In genomic region chr12:113040722-113041168, GRCh38 we compare ENCODE assay signal across 11 cellular contexts. TPM values are rescaled to one million over a fixed set of nuclear protein-coding genes. Genes with fewer than 3 reads are reported as not detected.
DNase-seq lines count a peak whose midpoint lies in the region; ATAC-seq and TF ChIP-seq lines count a peak whose summit lies in the region.
"Had no signal": no experiment of that assay in that cellular context is flagged by ENCODE, and none has a peak within 500 bp of the region (broad histone marks: within the 10 kb centered on the region; RNA-seq: fewer than 3 reads in every experiment).

No MANE protein-coding gene starts in this region.

- peak overlapping the region; percentile 19 for H3K4me2 ChIP-seq in mammary epithelial cell (ENCODE audit: insufficient read depth, low read depth, low read length)
- H3K4me2 ChIP-seq: KMS-11 had no signal

- intact Hi-C loops in mammary epithelial cell (cut with micrococcal nuclease), result no loop called here
- intact Hi-C loops in uterus (cut with DNase I; ENCODE audit: low total_unique reads), result no loop called here

- H3K9ac ChIP-seq in mammary epithelial cell (ENCODE audit: insufficient read depth, low read length), result no peak overlapping the region
- H3K9ac ChIP-seq: KMS-11 had no signal

- WGBS in mammary epithelial cell (ENCODE audit: low coverage, missing lambda C conversion rate), result 33% methylated on average over 6 of the region's 6 CpGs

- H3K27ac ChIP-seq in mammary epithelial cell (ENCODE audit: insufficient read depth, low read depth, low read length) (peak overlapping the region; percentile 89), uterus (no peak overlapping the region)
- H3K27ac ChIP-seq: 22Rv1, KMS-11 had no signal

- in situ Hi-C loops in mammary epithelial cell (cut with MboI; ENCODE audit: low sequenced_read_pairs in 2 of 2), result loop anchor here in 1 of 2 donors (10.0 kb wide), 1 partner anchor 114 kb away; no protein-coding TSS in a partner anchor

- TF ChIP-seq CTCF in mammary epithelial cell (conservative IDR thresholded peaks at IDR 0.05 in 1 of 2, IDR thresholded peaks at IDR 0.05 in 1 of 2; ENCODE audit: extremely low read depth in 1 of 2, insufficient read depth in 1 of 2, low read depth in 1 of 2, low read length in 2 of 2), result no peak
- TF ChIP-seq CTCF in uterus (IDR thresholded peaks at IDR 0.05), result no peak
- no peak for TF ChIP-seq CTCF in BE2C (IDR thresholded peaks at IDR 0.05; ENCODE audit: low read depth, low read length)

- H3K4me1 ChIP-seq in mammary epithelial cell (ENCODE audit: insufficient read depth, low read length) (peaks cover 20% of the 10 kb centered on the region), uterus (no peaks in the 10 kb centered on the region), BE2C (no peaks in the 10 kb centered on the region; the same call in 1 of the 2 replicates)

- H4K20me1 ChIP-seq in mammary epithelial cell (ENCODE audit: insufficient read depth, low read length), result no peaks in the 10 kb centered on the region

- no TSS peak for BruUV-seq in mammary epithelial cell (replicated peaks; lab: Mats Ljungman, UMichigan)

- H3K36me3 ChIP-seq in mammary epithelial cell (ENCODE audit: insufficient read depth, low read length) (no peaks in the 10 kb centered on the region), uterus (no peaks in the 10 kb centered on the region), BE2C (no peaks in the 10 kb centered on the region)

- H3K4me3 ChIP-seq in mammary epithelial cell (replicated peaks in 1 of 3; ENCODE audit: insufficient read depth in 1 of 3, low read depth in 2 of 3, low read length in 3 of 3) (no peak overlapping the region), uterus (no peak overlapping the region), BE2C (ENCODE audit: low read depth, low read length) (no peak overlapping the region)

- H3K9me3 ChIP-seq in mammary epithelial cell (replicated peaks; ENCODE audit: insufficient read depth, low read length), result no peaks in the 10 kb centered on the region
- no peaks in the 10 kb centered on the region for H3K9me3 ChIP-seq in uterus
- H3K9me3 ChIP-seq in BE2C, result no peaks in the 10 kb centered on the region

- peak; percentile 87 for ATAC-seq in left lobe of liver

- dilution Hi-C loops in mammary epithelial cell (cut with HindIII; ENCODE audit: low sequenced_read_pairs), result loop anchor here (5.0 kb wide), 2 partner anchors 43 to 57 kb away; no protein-coding TSS in a partner anchor

- H2AFZ ChIP-seq in mammary epithelial cell (ENCODE audit: low read depth, low read length), result peak overlapping the region; percentile 80

- no peaks in the 10 kb centered on the region for H3K79me2 ChIP-seq in mammary epithelial cell (ENCODE audit: insufficient read depth, low read length)

- no peak for TF ChIP-seq POLR2A in uterus (IDR thresholded peaks at IDR 0.05)

- peak; percentile 80 for DNase-seq in SIG-M5 treated with dmso at 0.1 percent for 504 hours (lab: John Stamatoyannopoulos, UW; ENCODE audit: unreplicated experiment)
- DNase-seq in SIG-M5 (lab: John Stamatoyannopoulos, UW), result no peak
- peak; percentile 98 for DNase-seq in mammary epithelial cell
- DNase-seq in left lobe of liver (ENCODE audit: low spot score), result peak; percentile 74
- DNase-seq in uterus, result peak; percentile 25 to 36
- DNase-seq in NCI-H2107 (lab: John Stamatoyannopoulos, UW), result no peak
- no peak for DNase-seq in BE2C
- DNase-seq in NCI-H2227 treated with DMSO at 0.1 percent for 48 hours (lab: John Stamatoyannopoulos, UW), result no peak
- DNase-seq: activated CD4-positive, alpha-beta memory T cell treated with anti-CD3 and anti-CD28 coated beads for 36 hours had no signal

- H3K27me3 ChIP-seq in mammary epithelial cell (ENCODE audit: insufficient read depth, low read length) (no peaks in the 10 kb centered on the region), uterus (no peaks in the 10 kb centered on the region), BE2C (no peaks in the 10 kb centered on the region)

- CTCF ChIA-PET in mammary epithelial cell (lab: Charles Lee; ENCODE audit: low non-redundant PET), result interaction anchor here (0.6 kb wide), 1 partner anchor 56 kb away, joined by 3 read pairs; no protein-coding TSS in a partner anchor

RNA-seq across cellular contexts. Expression of gene DTX1, which starts 15.8 kb away (rescaled TPM):
- total RNA-seq in mammary epithelial cell, result under 1 TPM in 1 of 2 donors, not detected in 1; 0.09 TPM
- polyA plus RNA-seq in mammary epithelial cell, result 0.01 TPM
- polyA minus RNA-seq in mammary epithelial cell, result not detected
- total RNA-seq in left lobe of liver, result 24.5 TPM
- total RNA-seq in uterus, result 1 to 10 TPM; 2.4 to 8.6 (median 3.1) TPM
- polyA plus RNA-seq in BE2C (2012; ENCODE audit: insufficient read depth, insufficient read length, low read depth), result 11.9 TPM

Comparison
In these comparisons a context has a peak if more than half of its experiments do, and no peak if none do; other contexts are left out.
1. DNase-seq: peak in SIG-M5 treated with dmso at 0.1 percent for 504 hours (single experiment), mammary epithelial cell (single experiment), left lobe of liver (single experiment) and uterus (2 of 2); none in SIG-M5 (single experiment), NCI-H2107 (single experiment), BE2C (single experiment) and NCI-H2227 treated with DMSO at 0.1 percent for 48 hours (single experiment).